In the genomic region with DNA sequence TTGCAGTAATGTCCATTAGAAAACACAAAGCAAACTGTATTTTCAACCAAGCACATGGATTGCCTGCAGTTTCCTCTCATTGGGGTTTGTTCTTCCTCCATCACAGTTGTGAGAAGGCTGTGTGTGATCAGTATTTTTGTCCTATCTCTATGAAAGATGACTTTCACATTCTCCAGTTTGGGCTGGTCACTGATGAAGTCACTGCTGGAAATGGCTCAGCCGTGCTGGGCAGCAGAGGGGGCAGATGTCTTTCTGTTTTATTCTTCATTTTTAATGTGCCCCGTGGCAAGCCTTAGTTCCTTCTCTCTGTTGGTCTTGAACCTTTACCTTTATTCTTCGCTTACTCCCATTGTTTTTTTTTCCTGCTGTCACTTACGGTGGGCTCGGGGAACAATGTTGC, we compare ENCODE assay signal across 9 cellular contexts.
DNase-seq lines count a peak whose midpoint lies in the region; ATAC-seq and TF ChIP-seq lines count a peak whose summit lies in the region.
"Had no signal": no experiment of that assay in that cellular context is flagged by ENCODE, and none has a peak within 500 bp of the region (broad histone marks: within the 10 kb centered on the region; RNA-seq: fewer than 3 reads in every experiment).

No MANE protein-coding gene starts in this region.

- no peak for ATAC-seq in HG02938 (IDR thresholded peaks at IDR 0.05; ENCODE audit: unreplicated experiment)
- no peak for ATAC-seq in HG02759 (IDR thresholded peaks at IDR 0.05; ENCODE audit: unreplicated experiment)

- H3K9me3 ChIP-seq in iPS-20b (ENCODE audit: insufficient read depth, low read depth, low read length) (no peaks in the 10 kb centered on the region), smooth muscle cell (replicated peaks; ENCODE audit: low read depth) (no peaks in the 10 kb centered on the region)

- H3K27ac Mint-ChIP-seq in activated CD4-positive, alpha-beta memory T cell treated with anti-CD3 and anti-CD28 coated beads for 36 hours: no peak overlapping the region

- peak; percentile 46 for DNase-seq in LHCN-M2 (ENCODE audit: low read depth)
- DNase-seq in astrocyte of the hippocampus (ENCODE audit: low read depth, low spot score): peak; percentile 23
- DNase-seq in smooth muscle cell (lab: John Stamatoyannopoulos, UW; ENCODE audit: unreplicated experiment): no peak
- DNase-seq in superior temporal gyrus (ENCODE audit: extremely low spot score): no peak
- no peak for DNase-seq in activated CD4-positive, alpha-beta memory T cell treated with anti-CD3 and anti-CD28 coated beads for 36 hours
- DNase-seq: NCI-H1436 treated with DMSO at 0.1 percent for 48 hours had no signal

- WGBS in smooth muscle cell (ENCODE audit: low lambda C conversion rate): 9% methylated on average over 5 of the region's 5 CpGs

- H3K27ac ChIP-seq in iPS-20b (ENCODE audit: low read length) (no peak overlapping the region), smooth muscle cell (ENCODE audit: low read depth) (no peak overlapping the region)

- H3K27me3 Mint-ChIP-seq in activated CD4-positive, alpha-beta memory T cell treated with anti-CD3 and anti-CD28 coated beads for 36 hours: no peaks in the 10 kb centered on the region

- H3K9ac ChIP-seq in iPS-20b (ENCODE audit: low read depth, low read length) (peak overlapping the region; percentile 66; the same call in 1 of the 2 replicates), smooth muscle cell (ENCODE audit: low read depth) (no peak overlapping the region)

- no peaks in the 10 kb centered on the region for H3K9me3 Mint-ChIP-seq in activated CD4-positive, alpha-beta memory T cell treated with anti-CD3 and anti-CD28 coated beads for 36 hours

- H3K4me2 ChIP-seq in smooth muscle cell: peak overlapping the region; percentile 86

- H3K27me3 ChIP-seq in iPS-20b (ENCODE audit: insufficient read depth, low read length) (peaks cover 12% of the 10 kb centered on the region), smooth muscle cell (ENCODE audit: low read depth) (no peaks in the 10 kb centered on the region)

- no peaks in the 10 kb centered on the region for H3K36me3 ChIP-seq in iPS-20b (ENCODE audit: insufficient read depth, low read depth, low read length)
- no peaks in the 10 kb centered on the region for H3K36me3 ChIP-seq in smooth muscle cell (ENCODE audit: low read depth)

- POLR2A ChIA-PET in activated CD4-positive, alpha-beta memory T cell treated with anti-CD3 and anti-CD28 coated beads for 36 hours (lab: Charles Lee): no interaction called here

- no peak for TF ChIP-seq CTCF in smooth muscle cell (IDR thresholded peaks at IDR 0.05; ENCODE audit: borderline replicate concordance, insufficient read depth, poor library complexity, severe bottlenecking)

- H3K4me3 ChIP-seq in iPS-20b (ENCODE audit: low read length) (peak overlapping the region; percentile 73), smooth muscle cell (peak overlapping the region; percentile 50)

- H3F3A ChIP-seq in smooth muscle cell (ENCODE audit: low read depth): peaks cover 5% of the 10 kb centered on the region

- H2AFZ ChIP-seq in smooth muscle cell (ENCODE audit: low read depth): peak overlapping the region; percentile 98

- intact Hi-C loops in activated CD4-positive, alpha-beta memory T cell treated with anti-CD3 and anti-CD28 coated beads for 36 hours (cut with micrococcal nuclease): no loop called here

- H3K79me2 ChIP-seq in smooth muscle cell (ENCODE audit: low read depth): no peaks in the 10 kb centered on the region

- H4K20me1 ChIP-seq in smooth muscle cell (ENCODE audit: low read depth): no peaks in the 10 kb centered on the region

- H3K4me1 Mint-ChIP-seq in activated CD4-positive, alpha-beta memory T cell treated with anti-CD3 and anti-CD28 coated beads for 36 hours (ENCODE audit: low read depth): no peaks in the 10 kb centered on the region

- no peaks in the 10 kb centered on the region for H3K36me3 Mint-ChIP-seq in activated CD4-positive, alpha-beta memory T cell treated with anti-CD3 and anti-CD28 coated beads for 36 hours

- CTCF ChIA-PET in activated CD4-positive, alpha-beta memory T cell treated with anti-CD3 and anti-CD28 coated beads for 36 hours (lab: Charles Lee): no interaction called here

- H3K4me3 Mint-ChIP-seq in activated CD4-positive, alpha-beta memory T cell treated with anti-CD3 and anti-CD28 coated beads for 36 hours: no peak overlapping the region

- H3K4me1 ChIP-seq in iPS-20b (ENCODE audit: insufficient read depth, low read length): peaks cover 5% of the 10 kb centered on the region; the same call in 1 of the 2 replicates
- no peaks in the 10 kb centered on the region for H3K4me1 ChIP-seq in smooth muscle cell (ENCODE audit: low read depth)

Comparison
In these comparisons a context has a peak if more than half of its experiments do, and no peak if none do; other contexts are left out.
1. DNase-seq: peak in LHCN-M2 (single experiment) and astrocyte of the hippocampus (single experiment); none in smooth muscle cell (single experiment), superior temporal gyrus (single experiment) and activated CD4-positive, alpha-beta memory T cell treated with anti-CD3 and anti-CD28 coated beads for 36 hours (single experiment).